8 cellular contexts compared by ENCODE assay signal in genomic region chr19:7629347-7630054, GRCh38. TPM values are rescaled to one million over a fixed set of nuclear protein-coding genes. Genes with fewer than 3 reads are reported as not detected.
DNase-seq lines count a peak whose midpoint lies in the region; ATAC-seq, FAIRE-seq and TF ChIP-seq lines count a peak whose summit lies in the region.

PET100 (plus strand) TSS chr19:7629793; CDS start chr19:7629834, 41 bp downstream.
XAB2 (minus strand) TSS chr19:7629545; CDS start chr19:7629527, 18 bp downstream.

- H3K4me3 ChIP-seq in OCI-LY3 (ENCODE audit: low read length): peak within 1 kb of the TSS; percentile 89
- H3K4me3 ChIP-seq in mesodermal cell (ENCODE audit: extremely low read depth, insufficient read depth, low read length, poor library complexity, severe bottlenecking): peak within 1 kb of the TSS; percentile 99

- TF ChIP-seq CTCF in OCI-LY3 (IDR thresholded peaks at IDR 0.05; ENCODE audit: low read depth, low read length): no peak

- peak within 1 kb of the TSS; percentile 86 for H3K9ac ChIP-seq in OCI-LY3 (ENCODE audit: low read length)

- in situ Hi-C loops in Caki2 (cut with HindIII; ENCODE audit: low pct_unique_long_range_greater_than_20kb, low sequenced_read_pairs): no loop called here

- H3K27me3 ChIP-seq in OCI-LY3 (ENCODE audit: low read depth, low read length): no peaks in the 10 kb centered on the region

- peak; percentile 92 for DNase-seq in Caki2 (ENCODE audit: low read depth)
- DNase-seq in HuH-7 (ENCODE audit: low spot score): peak; percentile 99
- DNase-seq in activated CD8-positive, alpha-beta memory T cell treated with anti-CD3 and anti-CD28 coated beads, Interleukin-2, amount 50 U/mL, for 48 hours: peak; percentile 95
- DNase-seq in stimulated activated CD8-positive, alpha-beta memory T cell treated with anti-CD3 and anti-CD28 coated beads, Interleukin-15, amount 100 ng/mL, for 4 hours (ENCODE audit: low read depth in 2 of 2): peak; percentile 84 to 91

- peaks cover 15% of the 10 kb centered on the region for H3K4me1 ChIP-seq in OCI-LY3 (ENCODE audit: low read length)
- peaks cover 15% of the 10 kb centered on the region for H3K4me1 ChIP-seq in mesodermal cell (ENCODE audit: control insufficient read depth, insufficient read depth, low read length, poor library complexity, severe bottlenecking)

- WGBS in mesodermal cell (ENCODE audit: insufficient coverage in 2 of 2), 2 experiments: 0 to 1% methylated on average over 40 of the region's 40 CpGs

- H3K36me3 ChIP-seq in OCI-LY3 (replicated peaks; ENCODE audit: low read depth, low read length): peaks cover 17% of the 10 kb centered on the region
- peaks cover 40% of the 10 kb centered on the region for H3K36me3 ChIP-seq in mesodermal cell (ENCODE audit: control insufficient read depth, insufficient read depth, low read length)

- peaks cover 60% of the 10 kb centered on the region for H3K79me2 ChIP-seq in OCI-LY3 (ENCODE audit: low read length)

- peak within 1 kb of the TSS; percentile 43; the same call in 1 of the 2 replicates for H2AFZ ChIP-seq in OCI-LY3 (ENCODE audit: low read depth, low read length)

- H3K9me3 ChIP-seq in OCI-LY3 (ENCODE audit: insufficient read depth, low read length): no peaks in the 10 kb centered on the region
- no peaks in the 10 kb centered on the region for H3K9me3 ChIP-seq in mesodermal cell (ENCODE audit: control insufficient read depth, low read length)

- H3K27ac ChIP-seq in OCI-LY3 (ENCODE audit: low read length) (peak within 1 kb of the TSS; percentile 20), mesodermal cell (ENCODE audit: low read depth, low read length, severe bottlenecking) (peak within 1 kb of the TSS; percentile 86)

- H4K20me1 ChIP-seq in OCI-LY3 (ENCODE audit: insufficient read depth, low read length): 0 out of 2 replicates have a peak, but pooled peaks cover 9% of the 10 kb centered on the region

- FAIRE-seq in endometrium (lab: Jason Lieb, UNC): peak; percentile 100

- peak; percentile 93 for ATAC-seq in GM21423 (IDR thresholded peaks at IDR 0.05; ENCODE audit: unreplicated experiment)

- H3K4me2 ChIP-seq in OCI-LY3 (ENCODE audit: low read length): peak within 1 kb of the TSS; percentile 98

RNA-seq across cellular contexts. Expression of gene PET100, which starts in this region (rescaled TPM):
- total RNA-seq in Caki2 (2014; rRNA removed; shearing (Covaris generic); ENCODE audit: low replicate concordance): 42.7 and 45.1 TPM in 2 replicates
- 93.9 TPM for polyA plus RNA-seq in mesodermal cell (2013, experiment 1 of 2)
- polyA plus RNA-seq in mesodermal cell (2013, experiment 2 of 2): 82.2 TPM

RNA-seq across cellular contexts. Expression of gene XAB2, which starts in this region (rescaled TPM):
- 29.7 and 79.6 TPM in 2 replicates for total RNA-seq in Caki2 (2014; rRNA removed; shearing (Covaris generic); ENCODE audit: low replicate concordance)
- polyA plus RNA-seq in mesodermal cell (2013, experiment 1 of 2): 49.9 TPM
- 43.1 TPM for polyA plus RNA-seq in mesodermal cell (2013, experiment 2 of 2)

Comparison
In these comparisons a context has a peak if more than half of its experiments do, and no peak if none do; other contexts are left out.
1. Peak in every context shown above with its lines: DNase-seq, ATAC-seq, H3K4me3 ChIP-seq and H3K27ac ChIP-seq.